In genomic region chr6:55778704-55779103, GRCh38 we compare ENCODE assay signal across 13 cellular contexts.
"Had no signal": no experiment of that assay in that cellular context is flagged by ENCODE, and none has a peak within 500 bp of the region (broad histone marks: within the 10 kb centered on the region; RNA-seq: fewer than 3 reads in every experiment).

No MANE protein-coding gene starts in this region.

- ATAC-seq: activated CD8-positive, alpha-beta memory T cell treated with anti-CD3 and anti-CD28 coated beads, Interleukin-2, amount 10 ng/mL, durations not matched to agents 7 days and 5 days had no signal

- DNase-seq: activated CD4-positive, alpha-beta T cell treated with anti-CD3 and anti-CD28 coated beads, Interleukin-2, amount 50 U/mL, for 48 hours; activated CD8-positive, alpha-beta memory T cell treated with anti-CD3 and anti-CD28 coated beads, Interleukin-2, amount 10 ng/mL, durations not matched to agents 7 days and 5 days; activated effector memory CD4-positive, alpha-beta T cell treated with anti-CD3 and anti-CD28 coated beads, Interleukin-2, amount 50 U/mL, for 16 hours; activated naive CD8-positive, alpha-beta T cell treated with anti-CD3 and anti-CD28 coated beads for 36 hours; activated T-cell treated with anti-CD3 and anti-CD28 coated beads, Interleukin-2, amount 50 U/mL, for 24 hours; brain microvascular endothelial cell; endodermal cell; erythroblast; hippocampal formation; kidney glomerular epithelial cell; ovary; stimulated activated CD4-positive, alpha-beta T cell treated with anti-CD3 and anti-CD28 coated beads, Interleukin-15, amount 100 ng/mL, for 24 hours; stimulated activated CD4-positive, alpha-beta T cell treated with anti-CD3 and anti-CD28 coated beads, Interleukin-4, amount 100 ng/mL, for 4 hours had no signal
